In the genomic region with DNA sequence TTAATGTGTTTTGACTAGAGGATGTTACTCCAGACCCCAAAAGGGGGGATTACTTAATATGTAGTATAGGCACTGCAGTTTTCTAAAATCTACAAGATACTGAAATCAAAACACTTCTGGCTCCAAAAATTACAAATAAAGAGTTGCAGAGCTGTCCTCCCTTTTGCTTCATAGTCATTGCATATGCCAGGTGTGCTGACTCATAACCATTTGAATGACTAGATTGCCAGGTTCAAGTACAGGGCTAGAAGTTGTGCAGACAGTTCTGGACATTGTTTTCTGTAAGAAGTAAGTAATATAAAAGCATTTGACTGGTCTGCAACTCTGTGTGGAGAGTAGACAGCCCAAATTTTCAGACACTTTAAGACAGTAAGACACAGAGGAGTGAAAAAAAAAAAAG, we compare ENCODE assay signal across 15 cellular contexts. TPM values are rescaled to one million over a fixed set of nuclear protein-coding genes. Genes with fewer than 3 reads are reported as not detected.
A peak's percentile ranks its signal among the peaks of the same experiment; 100 is the strongest.
DNase-seq lines count a peak whose midpoint lies in the region; ATAC-seq lines count a peak whose summit lies in the region.
"Had no signal": no experiment of that assay in that cellular context is flagged by ENCODE, and none has a peak within 500 bp of the region (broad histone marks: within the 10 kb centered on the region; RNA-seq: fewer than 3 reads in every experiment).

No MANE protein-coding gene starts in this region.

- H3K27ac Mint-ChIP-seq in T-cell: no peak overlapping the region
- H3K27ac Mint-ChIP-seq: memory B cell had no signal

- POLR2A ChIA-PET in T-cell (lab: Charles Lee): interaction anchor here in 1 of 2 donors (0.7 kb wide), 1 partner anchor 15 kb away, joined by 3 read pairs; no protein-coding TSS in a partner anchor

- H3K4me3 Mint-ChIP-seq in T-cell: no peak overlapping the region
- H3K4me3 Mint-ChIP-seq: memory B cell had no signal

- H3K4me3 ChIP-seq in iPS-18a (ENCODE audit: low read length): no peak overlapping the region
- H3K4me3 ChIP-seq: BLaER1, coronary artery, right lobe of liver had no signal

- no peaks in the 10 kb centered on the region for H3K9me3 Mint-ChIP-seq in T-cell
- H3K9me3 Mint-ChIP-seq: memory B cell had no signal

- DNase-seq in RKO (ENCODE audit: low spot score): peak; percentile 44
- DNase-seq in AML-193 (lab: John Stamatoyannopoulos, UW): no peak
- DNase-seq in T-cell: no peak
- DNase-seq: activated CD8-positive, alpha-beta memory T cell treated with anti-CD3 and anti-CD28 coated beads, Interleukin-2, amount 50 U/mL, for 4 hours; DMS79; MM.1S; right lobe of liver; stimulated activated CD4-positive, alpha-beta T cell treated with anti-CD3 and anti-CD28 coated beads, Interleukin-2, amount 100 ng/mL, for 48 hours had no signal

- no peaks in the 10 kb centered on the region for H3K36me3 ChIP-seq in iPS-18a (ENCODE audit: control insufficient read depth, low read depth, low read length)
- H3K36me3 ChIP-seq: right lobe of liver had no signal

- no peak overlapping the region for H3K27ac ChIP-seq in iPS-18a (ENCODE audit: low read length)
- H3K27ac ChIP-seq: BLaER1, coronary artery, right lobe of liver had no signal

- peak overlapping the region; percentile 12 for H3K9ac ChIP-seq in iPS-18a (ENCODE audit: low read length)
- H3K9ac ChIP-seq: BLaER1 had no signal

- peaks cover 70 to 78% (median 73%) of the 10 kb centered on the region in 3 donors for H3K4me1 Mint-ChIP-seq in T-cell

- H3K27me3 ChIP-seq in iPS-18a (ENCODE audit: control insufficient read depth, insufficient read depth, low read length): no peaks in the 10 kb centered on the region
- H3K27me3 ChIP-seq: BLaER1, right lobe of liver had no signal

- ATAC-seq in GM18868 (IDR thresholded peaks at IDR 0.05; ENCODE audit: unreplicated experiment) (peak; percentile 52), HG02610 (IDR thresholded peaks at IDR 0.05; ENCODE audit: unreplicated experiment) (peak; percentile 45), T-cell (replicated peaks in 1 of 4) (no peak), HG03469 (IDR thresholded peaks at IDR 0.05; ENCODE audit: unreplicated experiment) (no peak)

- no peaks in the 10 kb centered on the region for H3K4me1 ChIP-seq in iPS-18a (ENCODE audit: control insufficient read depth, low read depth, low read length)

- CTCF ChIA-PET in T-cell (lab: Charles Lee): no interaction called here

- H3K27me3 Mint-ChIP-seq in T-cell: no peaks in the 10 kb centered on the region
- H3K27me3 Mint-ChIP-seq: memory B cell had no signal

- H3K9me3 ChIP-seq in iPS-18a (ENCODE audit: control insufficient read depth, low read depth, low read length): no peaks in the 10 kb centered on the region
- H3K9me3 ChIP-seq: BLaER1, right lobe of liver had no signal

- H3K36me3 Mint-ChIP-seq in T-cell: peaks cover 10% of the 10 kb centered on the region

RNA-seq across cellular contexts. Expression of a gene that starts 6.7 kb away (rescaled TPM):
- 10 to 100 TPM; 16.1 to 24.1 (median 22.6) TPM for total RNA-seq in T-cell

Comparison
In these comparisons a context has a peak if more than half of its experiments do, and no peak if none do; other contexts are left out.
1. ATAC-seq: peak in GM18868 (single experiment) and HG02610 (single experiment); none in T-cell (0 of 4) and HG03469 (single experiment).